Comparison of ENCODE assay signal across 9 cellular contexts in the genomic region with DNA sequence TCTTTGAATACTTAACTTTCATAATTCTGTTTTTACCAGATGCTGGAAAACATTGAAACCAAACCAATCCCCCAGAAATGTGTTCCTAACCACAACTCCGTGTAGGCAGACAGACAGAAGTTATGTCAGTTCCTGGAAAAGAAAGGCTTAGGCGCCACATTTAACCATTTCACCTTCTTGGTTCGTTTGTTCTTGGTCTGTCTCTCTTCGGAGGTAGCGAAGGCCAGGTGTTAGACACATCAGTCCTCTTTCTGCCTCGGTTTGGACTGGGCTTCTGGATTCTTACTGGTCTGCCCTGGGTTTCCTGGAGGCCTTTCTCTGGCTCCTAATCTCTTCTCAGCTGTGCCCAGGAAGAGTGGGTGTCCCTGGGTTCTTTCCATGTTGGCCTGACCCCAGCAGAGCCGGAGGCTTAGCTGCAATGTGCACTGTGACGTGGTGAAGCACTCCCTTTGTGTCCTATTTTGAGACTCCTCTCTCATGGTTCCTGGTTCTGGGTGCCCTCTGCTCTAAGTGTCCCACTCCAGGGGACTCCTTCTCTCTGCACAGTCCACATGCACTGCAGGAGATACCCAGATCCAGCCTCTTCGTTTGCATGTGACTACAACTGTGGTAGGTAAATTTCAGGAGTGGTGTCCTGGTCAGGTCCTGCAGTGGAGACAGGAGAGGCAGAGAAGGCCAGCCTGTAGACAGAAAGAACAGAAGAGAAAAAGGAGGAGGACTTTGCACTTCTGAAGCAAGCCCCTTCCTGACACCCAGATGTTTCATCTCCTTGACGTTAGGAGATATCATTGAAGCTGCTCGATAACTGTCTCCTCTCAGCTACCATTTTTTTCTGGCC. TPM values are rescaled to one million over a fixed set of nuclear protein-coding genes. Genes with fewer than 3 reads are reported as not detected.
DNase-seq lines count a peak whose midpoint lies in the region; ATAC-seq and TF ChIP-seq lines count a peak whose summit lies in the region.
"Had no signal": no experiment of that assay in that cellular context is flagged by ENCODE, and none has a peak within 500 bp of the region (broad histone marks: within the 10 kb centered on the region; RNA-seq: fewer than 3 reads in every experiment).

No MANE protein-coding gene starts in this region.

- H3K4me2 ChIP-seq in BLaER1 = peak overlapping the region; percentile 40

- H3K27me3 ChIP-seq in BLaER1 (no peaks in the 10 kb centered on the region), esophagus muscularis mucosa (no peaks in the 10 kb centered on the region)

- H3K27ac ChIP-seq in BLaER1 = no peak overlapping the region
- peak overlapping the region; percentile 40 to 61 (median 54) for H3K27ac ChIP-seq in esophagus muscularis mucosa (replicated peaks in 1 of 4)
- H3K27ac ChIP-seq: epithelial cell of prostate had no signal

- no peak overlapping the region for H3K9ac ChIP-seq in BLaER1

- no peak for TF ChIP-seq EP300 in esophagus muscularis mucosa (IDR thresholded peaks at IDR 0.05)

- TF ChIP-seq CTCF in NB4 (IDR thresholded peaks at IDR 0.05; ENCODE audit: low read depth, low read length) (no peak), esophagus muscularis mucosa (IDR thresholded peaks at IDR 0.05) (no peak), osteocyte (IDR thresholded peaks at IDR 0.05) (no peak), nephron progenitor cell (IDR thresholded peaks at IDR 0.05) (no peak)

- no peak for TF ChIP-seq POLR2A in NB4 (IDR thresholded peaks at IDR 0.05; ENCODE audit: extremely low read depth, insufficient read length)
- TF ChIP-seq POLR2A in esophagus muscularis mucosa (IDR thresholded peaks at IDR 0.05; ENCODE audit: low read depth) = no peak

- WGBS in esophagus muscularis mucosa = 64% methylated on average over 11 of the region's 11 CpGs

- H3K9me3 ChIP-seq in BLaER1 (no peaks in the 10 kb centered on the region), esophagus muscularis mucosa (no peaks in the 10 kb centered on the region)

- H4K20me1 ChIP-seq in BLaER1 = no peaks in the 10 kb centered on the region

- H3K4me3 ChIP-seq in BLaER1 (no peak overlapping the region), NB4 (ENCODE audit: low read depth, low read length) (no peak overlapping the region), esophagus muscularis mucosa (no peak overlapping the region)

- H3K36me3 ChIP-seq in BLaER1 (no peaks in the 10 kb centered on the region), esophagus muscularis mucosa (no peaks in the 10 kb centered on the region)

- H3K4me1 ChIP-seq in BLaER1 = peaks cover 11% of the 10 kb centered on the region
- peaks cover 11 to 26% (median 24%) of the 10 kb centered on the region in 4 donors for H3K4me1 ChIP-seq in esophagus muscularis mucosa

- DNase-seq in NB4 (ENCODE audit: low read depth) = peak; percentile 37
- DNase-seq in esophagus muscularis mucosa (ENCODE audit: extremely low spot score) = no peak
- DNase-seq in osteocyte (ENCODE audit: extremely low spot score, unreplicated experiment) = no peak
- DNase-seq in stimulated activated CD8-positive, alpha-beta memory T cell treated with anti-CD3 and anti-CD28 coated beads, Interleukin-4, amount 100 ng/mL, for 48 hours = no peak
- no peak for DNase-seq in nephron progenitor cell
- no peak for DNase-seq in DMS153 treated with DMSO at 0.1 percent for 48 hours (lab: John Stamatoyannopoulos, UW; ENCODE audit: unreplicated experiment)

- no peaks in the 10 kb centered on the region for H3K36me3 Mint-ChIP-seq in osteocyte (ENCODE audit: unreplicated experiment)
- H3K36me3 Mint-ChIP-seq in nephron progenitor cell (ENCODE audit: low read depth) = no peaks in the 10 kb centered on the region

- intact Hi-C loops in esophagus muscularis mucosa (cut with DNase I) = loop anchor here (5.0 kb wide), 2 partner anchors 87 to 267 kb away; no protein-coding TSS in a partner anchor

- H3K9me3 Mint-ChIP-seq in osteocyte (ENCODE audit: unreplicated experiment) (no peaks in the 10 kb centered on the region), nephron progenitor cell (no peaks in the 10 kb centered on the region)

- H3K27ac Mint-ChIP-seq in osteocyte (ENCODE audit: unreplicated experiment) (peak overlapping the region; percentile 65), nephron progenitor cell (no peak overlapping the region)

- peaks cover 24% of the 10 kb centered on the region for H3K4me1 Mint-ChIP-seq in osteocyte (ENCODE audit: unreplicated experiment)
- peaks cover 7% of the 10 kb centered on the region for H3K4me1 Mint-ChIP-seq in nephron progenitor cell

- no peak for ATAC-seq in GM19023 (IDR thresholded peaks at IDR 0.05; ENCODE audit: unreplicated experiment)

- no peaks in the 10 kb centered on the region for H3K27me3 Mint-ChIP-seq in osteocyte (ENCODE audit: unreplicated experiment)
- H3K27me3 Mint-ChIP-seq in nephron progenitor cell (ENCODE audit: low read depth, poor library complexity) = peaks cover 6% of the 10 kb centered on the region

- H3K4me3 Mint-ChIP-seq in osteocyte (ENCODE audit: unreplicated experiment) (no peak overlapping the region), nephron progenitor cell (no peak overlapping the region)

RNA-seq across cellular contexts. Expression of gene RAB31, which starts 23.0 kb away (rescaled TPM):
- total RNA-seq in esophagus muscularis mucosa = 100 to 1,000 TPM in 2 of 4 donors, 10 to 100 TPM in 2; 94.0 to 145 (median 107) TPM
- total RNA-seq in osteocyte = 90.8 and 97.2 TPM in 2 replicates
